18 cellular contexts compared by ENCODE assay signal in genomic region chr21:46146856-46147255, GRCh38. TPM values are rescaled to one million over a fixed set of nuclear protein-coding genes. Genes with fewer than 3 reads are reported as not detected.
DNase-seq lines count a peak whose midpoint lies in the region; ATAC-seq and TF ChIP-seq lines count a peak whose summit lies in the region.
"Had no signal": no experiment of that assay in that cellular context is flagged by ENCODE, and none has a peak within 500 bp of the region (broad histone marks: within the 10 kb centered on the region; RNA-seq: fewer than 3 reads in every experiment).

No MANE protein-coding gene starts in this region.

- no peaks in the 10 kb centered on the region for H3K79me2 ChIP-seq in mesendoderm (ENCODE audit: control insufficient read depth, insufficient read depth, low read length)
- no peaks in the 10 kb centered on the region for H3K79me2 ChIP-seq in smooth muscle cell (ENCODE audit: low read depth)

- H3K9ac ChIP-seq in mesendoderm (ENCODE audit: low read length) (no peak overlapping the region), smooth muscle cell (ENCODE audit: low read depth) (no peak overlapping the region)

- DNase-seq in H7: peak; percentile 59
- peak in 2 of 3 donors; percentile 4 to 6 for DNase-seq in T-helper 17 cell
- DNase-seq in mesendoderm: peak; percentile 37
- DNase-seq in smooth muscle cell (lab: John Stamatoyannopoulos, UW; ENCODE audit: unreplicated experiment): no peak

- H2AFZ ChIP-seq in smooth muscle cell (ENCODE audit: low read depth): no peak overlapping the region

- no peak overlapping the region for H3K4ac ChIP-seq in mesendoderm (ENCODE audit: low read depth, low read length)

- H3K23ac ChIP-seq in mesendoderm (ENCODE audit: low read length): no peak overlapping the region

- no peaks in the 10 kb centered on the region for H3K27me3 Mint-ChIP-seq in T-helper 17 cell
- H3K27me3 Mint-ChIP-seq: activated CD4-positive, alpha-beta T cell treated with anti-CD3 and anti-CD28 coated beads, Interleukin-2, amount 10 ng/mL, durations not matched to agents 7 days and 5 days; stimulated activated naive CD8-positive, alpha-beta T cell treated with anti-CD3 and anti-CD28 coated beads, Interleukin-15, Interleukin-2, amounts not matched to agents 100 ng/mL and 50 ng/mL, for 24 hours had no signal

- H2BK15ac ChIP-seq in mesendoderm (replicated peaks; ENCODE audit: low read depth): no peak overlapping the region

- peaks cover 5% of the 10 kb centered on the region for H3F3A ChIP-seq in smooth muscle cell (ENCODE audit: low read depth)

- H3K4me1 Mint-ChIP-seq in T-helper 17 cell: peaks cover 7% of the 10 kb centered on the region

- TF ChIP-seq CTCF in smooth muscle cell (IDR thresholded peaks at IDR 0.05; ENCODE audit: borderline replicate concordance, insufficient read depth, poor library complexity, severe bottlenecking): peak; percentile 18

- H3K4me2 ChIP-seq in mesendoderm (ENCODE audit: low read length) (no peak overlapping the region), smooth muscle cell (no peak overlapping the region)

- no peaks in the 10 kb centered on the region for H3K79me1 ChIP-seq in mesendoderm (ENCODE audit: low read length)

- no peak overlapping the region for H4K8ac ChIP-seq in mesendoderm (ENCODE audit: low read depth, low read length)

- no CpG with 5 or more reads among the region's 14 CpGs for WGBS in mesendoderm (ENCODE audit: extremely low coverage, insufficient coverage, low lambda C conversion rate)
- 39% methylated on average over 14 of the region's 14 CpGs for WGBS in smooth muscle cell (ENCODE audit: low lambda C conversion rate)

- H4K20me1 ChIP-seq in smooth muscle cell (ENCODE audit: low read depth): no peaks in the 10 kb centered on the region

- ATAC-seq in T-helper 17 cell (no peak), GM21619 (IDR thresholded peaks at IDR 0.05; ENCODE audit: unreplicated experiment) (no peak), GM19035 (IDR thresholded peaks at IDR 0.05; ENCODE audit: unreplicated experiment) (no peak), GM18517 (IDR thresholded peaks at IDR 0.05; ENCODE audit: unreplicated experiment) (no peak)
- ATAC-seq: lower lobe of right lung had no signal

- H3K27me3 ChIP-seq in H7 (ENCODE audit: control insufficient read depth, insufficient read depth, low read length) (no peaks in the 10 kb centered on the region), mesendoderm (ENCODE audit: insufficient read depth, low read length, poor library complexity) (no peaks in the 10 kb centered on the region), smooth muscle cell (ENCODE audit: low read depth) (no peaks in the 10 kb centered on the region)
- H3K27me3 ChIP-seq: heart left ventricle, tibial nerve had no signal

- no peak overlapping the region for H4K5ac ChIP-seq in mesendoderm (ENCODE audit: low read length)

- no peaks in the 10 kb centered on the region for H3K36me3 Mint-ChIP-seq in T-helper 17 cell (ENCODE audit: low read depth)

- no peak overlapping the region for H3K4me3 Mint-ChIP-seq in T-helper 17 cell
- H3K4me3 Mint-ChIP-seq: activated CD4-positive, alpha-beta T cell treated with anti-CD3 and anti-CD28 coated beads, Interleukin-2, amount 10 ng/mL, durations not matched to agents 7 days and 5 days; dendritic cell treated with granulocyte-macrophage colony-stimulating factor and Interleukin-4, amounts not matched to agents 40 ng/mL and 50 ng/mL, for 4 days; HFFc6; stimulated activated naive CD8-positive, alpha-beta T cell treated with anti-CD3 and anti-CD28 coated beads, Interleukin-15, Interleukin-2, amounts not matched to agents 100 ng/mL and 50 ng/mL, for 24 hours had no signal

- no peak overlapping the region for H2AK5ac ChIP-seq in mesendoderm (ENCODE audit: low read length)

- no peaks in the 10 kb centered on the region for H3K9me3 ChIP-seq in T-helper 17 cell (ENCODE audit: control insufficient read depth, low read length, poor library complexity, severe bottlenecking)
- no peaks in the 10 kb centered on the region for H3K9me3 ChIP-seq in smooth muscle cell (replicated peaks; ENCODE audit: low read depth)
- H3K9me3 ChIP-seq: Caco-2, heart left ventricle, lower lobe of right lung, tibial nerve had no signal

- H3K27ac ChIP-seq in mesendoderm (ENCODE audit: low read depth, low read length) (no peak overlapping the region), smooth muscle cell (ENCODE audit: low read depth) (peak overlapping the region; percentile 1)
- H3K27ac ChIP-seq: heart left ventricle, HL-60, lower lobe of right lung, skin epidermis, tibial nerve had no signal

- no peak overlapping the region for H3K18ac ChIP-seq in mesendoderm (ENCODE audit: low read length)

- no peak overlapping the region for H3K56ac ChIP-seq in mesendoderm (ENCODE audit: low read length)

- H3K36me3 ChIP-seq in H7 (replicated peaks; ENCODE audit: control insufficient read depth, insufficient read depth, low read length): no peaks in the 10 kb centered on the region
- H3K36me3 ChIP-seq in mesendoderm (ENCODE audit: control insufficient read depth, insufficient read depth, low read length): no peaks in the 10 kb centered on the region
- H3K36me3 ChIP-seq in smooth muscle cell (ENCODE audit: low read depth): no peaks in the 10 kb centered on the region
- H3K36me3 ChIP-seq: heart left ventricle, lower lobe of right lung, tibial nerve had no signal

- H2BK5ac ChIP-seq in mesendoderm (ENCODE audit: low read length): no peak overlapping the region

- H3K4me3 ChIP-seq in H7 (ENCODE audit: insufficient read depth, low read depth, low read length) (no peak overlapping the region), mesendoderm (ENCODE audit: low read length) (no peak overlapping the region), smooth muscle cell (no peak overlapping the region)
- H3K4me3 ChIP-seq: heart left ventricle, lower lobe of right lung, skin epidermis, tibial nerve had no signal

- no peaks in the 10 kb centered on the region for H3K4me1 ChIP-seq in mesendoderm (ENCODE audit: control insufficient read depth, low read depth, low read length)
- no peaks in the 10 kb centered on the region for H3K4me1 ChIP-seq in smooth muscle cell (ENCODE audit: low read depth)

- H3K27ac Mint-ChIP-seq in T-helper 17 cell: no peak overlapping the region
- H3K27ac Mint-ChIP-seq: activated CD4-positive, alpha-beta T cell treated with anti-CD3 and anti-CD28 coated beads, Interleukin-2, amount 10 ng/mL, durations not matched to agents 7 days and 5 days; activated T-helper 2 cell treated with anti-CD3 and anti-CD28 coated beads, Interferon-gamma antibody, Interleukin-2, Interleukin-4, amounts not matched to agents 10 μg/mL and 5 μg/mL and 100 μg/mL, durations not matched to agents 14 hours and 24 hours and 36 hours; dendritic cell treated with granulocyte-macrophage colony-stimulating factor and Interleukin-4, amounts not matched to agents 40 ng/mL and 50 ng/mL, for 4 days; HFFc6; stimulated activated naive CD8-positive, alpha-beta T cell treated with anti-CD3 and anti-CD28 coated beads, Interleukin-15, Interleukin-2, amounts not matched to agents 100 ng/mL and 50 ng/mL, for 24 hours had no signal

- H2BK120ac ChIP-seq in mesendoderm (ENCODE audit: low read depth, low read length): no peak overlapping the region

RNA-seq across cellular contexts. Expression of gene FTCD, which starts 8.5 kb away (rescaled TPM):
- 1.6 TPM in 1 of 2 replicates, not detected in the other for total RNA-seq in H7 (2014; rRNA removed; shearing (Covaris generic))
- 1 to 10 TPM in 1 of 2 donors, not detected in 1; 1.1 TPM for total RNA-seq in T-helper 17 cell
- polyA plus RNA-seq in mesendoderm (2013, experiment 1 of 2): 2.4 TPM
- 2.9 TPM for polyA plus RNA-seq in mesendoderm (2013, experiment 2 of 2)
- total RNA-seq in smooth muscle cell: 1.3 and 4.1 TPM in 2 replicates
- polyA plus RNA-seq in smooth muscle cell: 15.2 and 18.0 TPM in 2 replicates
- total RNA-seq: activated CD4-positive, alpha-beta T cell treated with anti-CD3 and anti-CD28 coated beads, Interleukin-2, amount 10 ng/mL, durations not matched to agents 7 days and 5 days had no signal

RNA-seq across cellular contexts. Expression of gene SPATC1L, which starts 37.4 kb away (rescaled TPM):
- 35.5 and 41.5 TPM in 2 replicates for total RNA-seq in H7 (2014; rRNA removed; shearing (Covaris generic))
- total RNA-seq in T-helper 17 cell (1 to 10 TPM; 2.6 to 3.1 TPM), smooth muscle cell (6.4 and 10.5 TPM in 2 replicates)
- 43.9 TPM for polyA plus RNA-seq in mesendoderm (2013, experiment 1 of 2)
- polyA plus RNA-seq in mesendoderm (2013, experiment 2 of 2): 44.7 TPM
- 36.5 and 40.2 TPM in 2 replicates for polyA plus RNA-seq in smooth muscle cell

RNA-seq across cellular contexts. Expression of gene COL6A2, which starts 48.9 kb away (rescaled TPM):
- 127 and 143 TPM in 2 replicates for total RNA-seq in H7 (2014; rRNA removed; shearing (Covaris generic))
- total RNA-seq in T-helper 17 cell (10 to 100 TPM; 15.1 to 19.8 TPM), smooth muscle cell (1,570 and 1,698 TPM in 2 replicates)
- 67.9 TPM for polyA plus RNA-seq in mesendoderm (2013, experiment 1 of 2)
- 67.5 TPM for polyA plus RNA-seq in mesendoderm (2013, experiment 2 of 2)
- polyA plus RNA-seq in smooth muscle cell: 2,969 and 4,089 TPM in 2 replicates

Comparison
In these comparisons a context has a peak if more than half of its experiments do, and no peak if none do; other contexts are left out.
1. RNA of gene COL6A2, which starts 48.9 kb away (total RNA-seq): 1,570 to 1,698 TPM in smooth muscle cell; 127 to 143 TPM in H7 and 15.1 to 19.8 TPM in T-helper 17 cell; every median in the first group is over 10 times any median in the second.